11 cellular contexts compared by ENCODE assay signal in the genomic region with DNA sequence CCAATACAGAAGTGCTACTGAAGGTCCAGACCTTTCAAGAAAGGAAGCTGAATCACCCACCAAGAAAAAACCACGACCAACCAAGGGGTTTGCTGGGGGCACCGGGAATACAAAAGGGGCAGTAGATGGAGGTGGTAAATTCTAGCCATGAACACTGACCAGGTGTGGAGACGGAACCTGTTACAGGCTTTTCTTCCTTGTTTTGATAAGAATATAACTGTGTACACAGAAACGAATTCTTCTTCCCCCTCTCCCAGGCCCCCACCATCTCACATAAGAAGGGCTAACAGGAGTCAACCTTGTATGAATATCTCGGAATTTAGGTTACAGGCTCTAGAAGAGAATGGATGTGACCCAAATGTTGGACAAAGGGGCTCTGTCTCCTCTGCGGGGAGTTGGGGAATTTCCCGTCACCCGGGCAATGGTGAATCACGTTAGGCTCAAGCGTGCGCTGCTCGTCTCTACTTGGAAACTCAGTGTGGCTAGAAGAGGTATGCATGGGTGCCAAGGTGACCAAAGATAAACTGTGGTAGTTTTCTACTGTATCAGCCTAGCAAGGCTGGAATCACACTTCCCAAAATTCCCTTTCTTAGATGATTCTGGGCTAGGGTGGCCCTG.
DNase-seq lines count a peak whose midpoint lies in the region; ATAC-seq and TF ChIP-seq lines count a peak whose summit lies in the region.
"Had no signal": no experiment of that assay in that cellular context is flagged by ENCODE, and none has a peak within 500 bp of the region (broad histone marks: within the 10 kb centered on the region; RNA-seq: fewer than 3 reads in every experiment).

No MANE protein-coding gene starts in this region.

- peaks cover 0 to 50% (median 41%) of the 10 kb centered on the region in 4 donors for H3K4me1 ChIP-seq in sigmoid colon
- H3K4me1 ChIP-seq in gastroesophageal sphincter, result peaks cover 3 to 72% (median 11%) of the 10 kb centered on the region in 3 donors

- no peak for TF ChIP-seq POLR2A in sigmoid colon (IDR thresholded peaks at IDR 0.05)
- no peak for TF ChIP-seq POLR2A in gastroesophageal sphincter (IDR thresholded peaks at IDR 0.05)

- no peaks in the 10 kb centered on the region for H3K27me3 ChIP-seq in sigmoid colon
- H3K27me3 ChIP-seq in gastroesophageal sphincter, result no peaks in the 10 kb centered on the region
- H3K27me3 ChIP-seq: vagina had no signal

- ATAC-seq in gastroesophageal sphincter (no peak), GM21390 (IDR thresholded peaks at IDR 0.05; ENCODE audit: unreplicated experiment) (no peak)

- TF ChIP-seq EP300 in sigmoid colon (IDR thresholded peaks at IDR 0.05) (no peak), gastroesophageal sphincter (IDR thresholded peaks at IDR 0.05) (no peak)

- no peaks in the 10 kb centered on the region for H3K9me3 ChIP-seq in sigmoid colon
- H3K9me3 ChIP-seq in gastroesophageal sphincter, result no peaks in the 10 kb centered on the region
- H3K9me3 ChIP-seq: vagina had no signal

- no peak for TF ChIP-seq CTCF in epithelial cell of esophagus (IDR thresholded peaks at IDR 0.05; ENCODE audit: insufficient read depth, low read depth, low read length, missing control alignments)
- TF ChIP-seq CTCF in sigmoid colon (IDR thresholded peaks at IDR 0.05), result no peak
- no peak for TF ChIP-seq CTCF in gastroesophageal sphincter (IDR thresholded peaks at IDR 0.05)

- H3K36me3 ChIP-seq in sigmoid colon (peaks cover 0 to 35% (median 7%) of the 10 kb centered on the region in 4 donors), gastroesophageal sphincter (peaks cover 0 to 51% of the 10 kb centered on the region in 2 donors)

- H3K4me3 ChIP-seq in epithelial cell of esophagus (ENCODE audit: low read length) (no peak overlapping the region), sigmoid colon (no peak overlapping the region), gastroesophageal sphincter (no peak overlapping the region)
- H3K4me3 ChIP-seq: vagina had no signal

- DNase-seq in activated naive CD4-positive, alpha-beta T cell treated with Interleukin-2 at 50 U/mL for 16 hours, result peak; percentile 51
- DNase-seq in activated naive CD4-positive, alpha-beta T cell (lab: John Stamatoyannopoulos, UW), result no peak
- DNase-seq in T1000 (lab: John Stamatoyannopoulos, UW), result peak; percentile 40
- DNase-seq in epithelial cell of esophagus (ENCODE audit: low read depth), result peak; percentile 63
- DNase-seq in sigmoid colon, result peak; percentile 66
- DNase-seq in NCI-H2196 (lab: John Stamatoyannopoulos, UW; ENCODE audit: unreplicated experiment), result no peak
- DNase-seq: AML-193, aorta had no signal

- H3K27ac ChIP-seq in sigmoid colon (peak overlapping the region in 3 of 4 donors; percentile 24 to 80 (median 74)), gastroesophageal sphincter (peak overlapping the region in 2 of 4 donors; percentile 23 to 33)
- H3K27ac ChIP-seq: vagina had no signal

- intact Hi-C loops in sigmoid colon (cut with DNase I), result no loop called here

- WGBS in sigmoid colon, 2 donors, result 28 to 66% methylated on average over 12 of the region's 12 CpGs
- 56 to 82% methylated on average over 7 to 12 of the region's 12 CpGs for WGBS in gastroesophageal sphincter (ENCODE audit: low coverage in 1 of 2), 2 donors

Comparison
In these comparisons a context has a peak if more than half of its experiments do, and no peak if none do; other contexts are left out.
1. DNase-seq: peak in activated naive CD4-positive, alpha-beta T cell treated with Interleukin-2 at 50 U/mL for 16 hours (single experiment), T1000 (single experiment), epithelial cell of esophagus (single experiment) and sigmoid colon (single experiment); none in activated naive CD4-positive, alpha-beta T cell (0 of 4) and NCI-H2196 (single experiment).